Comparison of ENCODE assay signal across 18 cellular contexts in the genomic region with DNA sequence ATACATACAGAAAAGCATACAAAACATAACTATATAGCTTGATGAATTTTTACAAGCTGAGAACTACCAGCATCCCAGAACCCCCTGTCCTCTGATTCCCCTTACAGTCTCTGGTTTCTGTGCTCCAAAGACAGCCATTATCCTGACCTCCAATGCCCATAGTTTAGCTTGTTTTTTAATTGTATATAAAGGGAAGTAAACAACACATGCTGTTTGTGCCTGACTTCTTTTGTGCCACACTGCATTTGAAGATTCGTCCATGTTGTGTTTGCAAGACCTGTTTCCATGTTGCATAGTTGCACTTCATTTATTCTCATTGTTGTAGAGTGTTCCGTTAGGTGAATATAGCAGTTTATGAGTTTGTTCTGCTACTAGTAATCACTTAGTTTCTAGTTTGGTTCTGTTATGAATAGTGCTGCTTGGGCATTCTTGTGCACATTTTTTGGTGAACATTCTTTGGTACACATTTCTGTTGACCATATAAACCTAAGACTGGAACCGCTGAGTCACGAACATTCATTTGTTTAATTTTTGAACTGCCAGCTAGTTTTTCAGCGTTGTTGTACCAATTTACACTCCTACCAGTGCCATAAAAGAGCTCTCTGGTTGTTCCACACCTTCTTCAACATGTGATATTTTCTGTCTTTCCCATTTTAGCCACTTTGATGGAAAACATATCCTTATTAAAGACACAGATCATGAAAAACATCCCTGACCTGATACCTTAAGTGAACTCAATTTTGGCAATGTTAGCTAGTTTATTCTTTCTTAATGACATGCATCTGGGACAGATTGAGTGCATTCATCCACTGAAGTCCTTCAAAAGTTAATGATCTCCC.
DNase-seq lines count a peak whose midpoint lies in the region; ATAC-seq, FAIRE-seq and TF ChIP-seq lines count a peak whose summit lies in the region.
"Had no signal": no experiment of that assay in that cellular context is flagged by ENCODE, and none has a peak within 500 bp of the region (broad histone marks: within the 10 kb centered on the region; RNA-seq: fewer than 3 reads in every experiment).

No MANE protein-coding gene starts in this region.

- intact Hi-C loops in IMR-90 (cut with micrococcal nuclease) = no loop called here
- intact Hi-C loops in spleen (cut with DNase I; ENCODE audit: low total_unique reads) = no loop called here

- peak; percentile 15 for FAIRE-seq in endometrium (lab: Jason Lieb, UNC)
- FAIRE-seq: GM12878 had no signal

- no peaks in the 10 kb centered on the region for H3K4me1 ChIP-seq in IMR-90 (ENCODE audit: control insufficient read depth, insufficient read depth, low read length)
- H3K4me1 ChIP-seq in spleen = no peaks in the 10 kb centered on the region

- no TSS peak for BruUV-seq in IMR-90 (replicated peaks; lab: Mats Ljungman, UMichigan)

- H2BK20ac ChIP-seq in IMR-90 (ENCODE audit: low read depth, low read length) = no peak overlapping the region

- no peaks in the 10 kb centered on the region for H3K9me1 ChIP-seq in IMR-90 (ENCODE audit: insufficient read depth, low read length)

- H3K56ac ChIP-seq in IMR-90 (ENCODE audit: extremely low read depth, insufficient read depth, low read length) = no peak overlapping the region

- H3K4ac ChIP-seq in IMR-90 (ENCODE audit: low read depth, low read length) = no peak overlapping the region

- no peak overlapping the region for H3K23ac ChIP-seq in IMR-90 (ENCODE audit: low read depth, low read length)

- H2AFZ ChIP-seq in IMR-90 (replicated peaks; ENCODE audit: low read length, poor library complexity) = no peak overlapping the region

- H2BK15ac ChIP-seq in IMR-90 (ENCODE audit: low read depth, low read length) = no peak overlapping the region; the same call in 2 of the 3 replicates

- dilution Hi-C loops in IMR-90 (cut with HindIII; ENCODE audit: low sequenced_read_pairs, unreplicated experiment) = no loop called here

- CTCF ChIA-PET in IMR-90 (lab: Yijun Ruan, JAX) = interaction anchor here (0.9 to 1.2 kb wide), 2 partner anchors 34 to 1049 kb away, joined by 3 read pairs; no protein-coding TSS in a partner anchor

- H2BK120ac ChIP-seq in IMR-90 (ENCODE audit: low read depth, low read length) = no peak overlapping the region

- no peak for TF ChIP-seq RAD21 in IMR-90 (IDR thresholded peaks at IDR 0.05; ENCODE audit: low read length)

- ATAC-seq in IMR-90 (ENCODE audit: low read depth) = peak; percentile 40; the same call in 1 of the 2 replicates
- ATAC-seq: activated CD4-positive, CD25-positive, alpha-beta regulatory T cell treated with anti-CD3 and anti-CD28 coated beads, Interleukin-2, amount 50 U/mL, for 24 hours; GM12878 had no signal

- no peak overlapping the region for H3K18ac ChIP-seq in IMR-90 (ENCODE audit: low read depth, low read length)

- H3K27ac ChIP-seq in IMR-90 (ENCODE audit: insufficient read depth, low read length) = no peak overlapping the region
- H3K27ac ChIP-seq in spleen = peak overlapping the region in 1 of 8 donors; percentile 4

- H3K14ac ChIP-seq in IMR-90 (replicated peaks; ENCODE audit: low read depth, low read length) = no peak overlapping the region

- TF ChIP-seq CTCF in AG10803 (conservative IDR thresholded peaks at IDR 0.05; ENCODE audit: low read length) (no peak), IMR-90 (conservative IDR thresholded peaks at IDR 0.05; ENCODE audit: low read depth, low read length) (no peak), spleen (IDR thresholded peaks at IDR 0.05 in 8 of 11, conservative IDR thresholded peaks at IDR 0.05 in 3 of 11) (no peak)

- H3K27me3 ChIP-seq in IMR-90 (ENCODE audit: control insufficient read depth, insufficient read depth, low read length) = no peaks in the 10 kb centered on the region
- H3K27me3 ChIP-seq in spleen (replicated peaks in 1 of 7) = no peaks in the 10 kb centered on the region

- DNase-seq in AG10803 (ENCODE audit: low read depth) (peak; percentile 71), IMR-90 (no peak), myocyte (ENCODE audit: low read depth) (peak; percentile 17), NCI-H2029 treated with DMSO at 0.1 percent for 48 hours (lab: John Stamatoyannopoulos, UW) (no peak), spleen (no peak), NCI-H187 treated with DMSO at 0.1 percent for 48 hours (lab: John Stamatoyannopoulos, UW) (no peak), NCI-H69 (lab: John Stamatoyannopoulos, UW) (no peak)
- DNase-seq: activated CD8-positive, alpha-beta memory T cell treated with anti-CD3 and anti-CD28 coated beads, Interleukin-2, amount 50 U/mL, for 48 hours; activated naive CD4-positive, alpha-beta T cell treated with anti-CD3 and anti-CD28 coated beads, Interleukin-2, amount 10 ng/mL, durations not matched to agents 7 days and 5 days; cerebellar nuclear complex; DMS153; NCI-H1417 treated with DMSO at 0.1 percent for 48 hours; NCI-H524; substantia nigra had no signal

- no peaks in the 10 kb centered on the region for H3K79me1 ChIP-seq in IMR-90 (ENCODE audit: low read depth in 1 of 2, low read length in 2 of 2)

- H2AK5ac ChIP-seq in IMR-90 (ENCODE audit: low read depth, low read length) = no peak overlapping the region

- POLR2A ChIA-PET in IMR-90 (lab: Charles Lee; ENCODE audit: unreplicated experiment) = interaction anchor here (0.6 kb wide), 1 partner anchor 84 kb away, joined by 16 read pairs; no protein-coding TSS in a partner anchor

- no peak overlapping the region for H3K4me2 ChIP-seq in IMR-90 (ENCODE audit: low read depth, low read length)
- H3K4me2 ChIP-seq: smooth muscle cell had no signal

- no peak overlapping the region for H2BK5ac ChIP-seq in IMR-90 (ENCODE audit: low read depth, low read length, poor library complexity, severe bottlenecking)

- no peak overlapping the region for H3K4me3 ChIP-seq in AG10803 (ENCODE audit: low read length)
- no peak overlapping the region for H3K4me3 ChIP-seq in IMR-90 (ENCODE audit: insufficient read depth, low read depth, low read length)
- no peak overlapping the region for H3K4me3 ChIP-seq in spleen
- H3K4me3 ChIP-seq: GM12878, smooth muscle cell had no signal

- H4K8ac ChIP-seq in IMR-90 (ENCODE audit: low read depth in 2 of 2, low read length in 2 of 2) = no peak overlapping the region

- no peak overlapping the region for H4K91ac ChIP-seq in IMR-90 (ENCODE audit: insufficient read depth, low read depth, low read length)

- WGBS in IMR-90 (ENCODE audit: extremely low coverage in 2 of 2, insufficient read length in 1 of 2), 2 experiments = 73% methylated on average over 3 of the region's 5 CpGs; no CpG with 5 or more reads in 1 of the 2 experiments
- 80 to 93% (median 88%) methylated on average over 5 of the region's 5 CpGs for WGBS in spleen, 5 donors

- no peaks in the 10 kb centered on the region for H3K36me3 ChIP-seq in IMR-90 (ENCODE audit: control insufficient read depth, insufficient read depth, low read length)
- no peaks in the 10 kb centered on the region for H3K36me3 ChIP-seq in spleen

- H2AK9ac ChIP-seq in IMR-90 (replicated peaks; ENCODE audit: low read depth, low read length, poor library complexity) = no peak overlapping the region

- no peak overlapping the region for H4K5ac ChIP-seq in IMR-90 (ENCODE audit: low read depth, low read length)

- H3K9me3 ChIP-seq in IMR-90 (ENCODE audit: control insufficient read depth, insufficient read depth, low read length) = no peaks in the 10 kb centered on the region
- no peaks in the 10 kb centered on the region for H3K9me3 ChIP-seq in spleen

- H3K9ac ChIP-seq in IMR-90 (ENCODE audit: low read depth, low read length) = no peak overlapping the region

- in situ Hi-C loops in IMR-90 (cut with MboI; ENCODE audit: low sequenced_read_pairs) = no loop called here

- no peak for TF ChIP-seq POLR2A in IMR-90 (IDR thresholded peaks at IDR 0.05; ENCODE audit: low read depth, low read length)
- TF ChIP-seq POLR2A in spleen (IDR thresholded peaks at IDR 0.05) = no peak

- H4K20me1 ChIP-seq in IMR-90 (ENCODE audit: insufficient read depth, low read length) = no peaks in the 10 kb centered on the region

TF ChIP-seq in IMR-90, 13 proteins besides CTCF, POLR2A, EP300 and RAD21:
- TF ChIP-seq MXI1 (IDR thresholded peaks at IDR 0.05; ENCODE audit: borderline replicate concordance, low read depth, low read length) = no peak
- peak; percentile 20; the same call in 1 of the 2 replicates for TF ChIP-seq NFE2L2 (IDR thresholded peaks at IDR 0.05; ENCODE audit: low read depth, low read length)
- TF ChIP-seq USF2 (IDR thresholded peaks at IDR 0.05; ENCODE audit: low read depth, low read length) = no peak
- no peak for TF ChIP-seq SMC3 (IDR thresholded peaks at IDR 0.05; ENCODE audit: low read depth, low read length)

Comparison
In these comparisons a context has a peak if more than half of its experiments do, and no peak if none do; other contexts are left out.
1. DNase-seq: peak in AG10803 (single experiment) and myocyte (single experiment); none in IMR-90 (single experiment), NCI-H2029 treated with DMSO at 0.1 percent for 48 hours (single experiment), spleen (single experiment), NCI-H187 treated with DMSO at 0.1 percent for 48 hours (single experiment) and NCI-H69 (single experiment).